1 cellular context compared by ENCODE assay signal in the genomic region with DNA sequence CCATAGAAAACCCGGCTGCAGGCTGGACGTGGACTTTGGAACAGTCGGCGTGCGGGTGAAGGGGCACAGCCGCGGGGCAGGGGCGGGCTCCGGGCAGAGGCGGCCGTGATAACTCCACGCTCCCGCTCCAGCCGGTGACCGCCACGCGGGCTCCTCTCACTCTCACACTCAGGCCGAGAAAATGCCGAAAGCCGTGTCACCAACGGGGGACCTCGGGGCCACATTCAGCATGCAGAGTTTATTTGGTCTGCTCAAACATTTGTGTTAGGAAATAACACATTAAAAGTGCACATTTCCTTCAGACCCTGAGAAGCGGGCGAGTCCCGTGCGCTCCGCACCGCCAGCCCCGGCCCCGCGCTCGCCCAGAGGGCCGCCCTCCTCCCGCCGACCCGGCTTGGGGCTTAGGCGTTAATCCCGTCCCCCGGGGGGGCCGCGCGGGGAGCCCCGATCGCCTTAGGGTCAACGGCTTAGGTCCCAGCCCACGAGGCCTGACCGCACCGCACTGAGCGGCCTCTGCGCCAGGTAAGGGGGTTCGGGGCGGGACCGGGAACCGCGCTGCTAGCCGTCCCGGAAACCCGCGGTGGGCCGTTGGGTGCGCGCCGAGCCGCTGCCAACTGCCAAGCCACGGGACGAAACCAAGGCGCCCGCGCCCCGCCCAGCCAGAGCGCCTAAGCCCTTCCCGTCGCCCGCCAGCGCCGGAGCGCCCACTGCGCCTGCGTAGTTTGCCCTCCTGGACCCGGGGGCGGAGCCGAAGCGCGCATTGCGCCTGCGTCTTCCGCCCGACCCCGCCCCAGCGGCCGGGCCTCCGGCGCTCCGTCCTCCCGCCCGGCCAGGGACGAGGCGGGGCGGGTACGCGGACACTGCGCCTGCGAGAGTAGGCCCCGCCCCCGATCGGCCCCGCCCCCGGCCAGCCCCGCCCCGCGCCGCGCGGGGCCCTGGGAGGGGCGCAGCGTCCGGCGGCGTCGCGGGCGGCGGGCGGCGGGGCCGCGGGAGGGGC.
TF ChIP-seq lines count a peak whose summit lies in the region.

A gene with protein sequence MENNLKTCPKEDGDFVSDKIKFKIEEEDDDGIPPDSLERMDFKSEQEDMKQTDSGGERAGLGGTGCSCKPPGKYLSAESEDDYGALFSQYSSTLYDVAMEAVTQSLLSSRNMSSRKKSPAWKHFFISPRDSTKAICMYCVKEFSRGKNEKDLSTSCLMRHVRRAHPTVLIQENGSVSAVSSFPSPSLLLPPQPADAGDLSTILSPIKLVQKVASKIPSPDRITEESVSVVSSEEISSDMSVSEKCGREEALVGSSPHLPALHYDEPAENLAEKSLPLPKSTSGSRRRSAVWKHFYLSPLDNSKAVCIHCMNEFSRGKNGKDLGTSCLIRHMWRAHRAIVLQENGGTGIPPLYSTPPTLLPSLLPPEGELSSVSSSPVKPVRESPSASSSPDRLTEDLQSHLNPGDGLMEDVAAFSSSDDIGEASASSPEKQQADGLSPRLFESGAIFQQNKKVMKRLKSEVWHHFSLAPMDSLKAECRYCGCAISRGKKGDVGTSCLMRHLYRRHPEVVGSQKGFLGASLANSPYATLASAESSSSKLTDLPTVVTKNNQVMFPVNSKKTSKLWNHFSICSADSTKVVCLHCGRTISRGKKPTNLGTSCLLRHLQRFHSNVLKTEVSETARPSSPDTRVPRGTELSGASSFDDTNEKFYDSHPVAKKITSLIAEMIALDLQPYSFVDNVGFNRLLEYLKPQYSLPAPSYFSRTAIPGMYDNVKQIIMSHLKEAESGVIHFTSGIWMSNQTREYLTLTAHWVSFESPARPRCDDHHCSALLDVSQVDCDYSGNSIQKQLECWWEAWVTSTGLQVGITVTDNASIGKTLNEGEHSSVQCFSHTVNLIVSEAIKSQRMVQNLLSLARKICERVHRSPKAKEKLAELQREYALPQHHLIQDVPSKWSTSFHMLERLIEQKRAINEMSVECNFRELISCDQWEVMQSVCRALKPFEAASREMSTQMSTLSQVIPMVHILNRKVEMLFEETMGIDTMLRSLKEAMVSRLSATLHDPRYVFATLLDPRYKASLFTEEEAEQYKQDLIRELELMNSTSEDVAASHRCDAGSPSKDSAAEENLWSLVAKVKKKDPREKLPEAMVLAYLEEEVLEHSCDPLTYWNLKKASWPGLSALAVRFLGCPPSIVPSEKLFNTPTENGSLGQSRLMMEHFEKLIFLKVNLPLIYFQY (plus strand): TSS at position 947 of the 997 bp plus-strand sequence. CDS start 29,819 bp downstream, outside the sequence.

TF ChIP-seq in IMR-90, 13 proteins besides CTCF, POLR2A, EP300 and RAD21 (continued from another document):
- TF ChIP-seq CHD1 (IDR thresholded peaks at IDR 0.05; ENCODE audit: low read depth, low read length) (no peak), MAFK (IDR thresholded peaks at IDR 0.05; ENCODE audit: low read depth, low read length) (no peak), MXI1 (IDR thresholded peaks at IDR 0.05; ENCODE audit: borderline replicate concordance, low read depth, low read length) (peak; percentile 18; the same call in 1 of the 2 replicates), CEBPB (IDR thresholded peaks at IDR 0.05; ENCODE audit: low read depth, low read length) (no peak), RCOR1 (IDR thresholded peaks at IDR 0.05; ENCODE audit: insufficient replicate concordance, low read length) (no peak)
- TF ChIP-seq, protein P1, sequence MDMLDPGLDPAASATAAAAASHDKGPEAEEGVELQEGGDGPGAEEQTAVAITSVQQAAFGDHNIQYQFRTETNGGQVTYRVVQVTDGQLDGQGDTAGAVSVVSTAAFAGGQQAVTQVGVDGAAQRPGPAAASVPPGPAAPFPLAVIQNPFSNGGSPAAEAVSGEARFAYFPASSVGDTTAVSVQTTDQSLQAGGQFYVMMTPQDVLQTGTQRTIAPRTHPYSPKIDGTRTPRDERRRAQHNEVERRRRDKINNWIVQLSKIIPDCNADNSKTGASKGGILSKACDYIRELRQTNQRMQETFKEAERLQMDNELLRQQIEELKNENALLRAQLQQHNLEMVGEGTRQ (IDR thresholded peaks at IDR 0.05; ENCODE audit: low read depth, low read length): peak; percentile 21; the same call in 1 of the 2 replicates
